In genomic region chr7:42831051-42831952, GRCh38 we compare ENCODE assay signal across 9 cellular contexts.
A peak's percentile ranks its signal among the peaks of the same experiment; 100 is the strongest.
DNase-seq lines count a peak whose midpoint lies in the region; ATAC-seq and TF ChIP-seq lines count a peak whose summit lies in the region.
"Had no signal": no experiment of that assay in that cellular context is flagged by ENCODE, and none has a peak within 500 bp of the region (broad histone marks: within the 10 kb centered on the region; RNA-seq: fewer than 3 reads in every experiment).

No MANE protein-coding gene starts in this region.

- no peak overlapping the region for H3K4me3 Mint-ChIP-seq in CD4-positive, alpha-beta T cell
- H3K4me3 Mint-ChIP-seq: naive B cell had no signal

- H3K4me1 Mint-ChIP-seq in CD4-positive, alpha-beta T cell (ENCODE audit: low read depth), result no peaks in the 10 kb centered on the region
- H3K4me1 Mint-ChIP-seq: naive B cell had no signal

- H3K36me3 Mint-ChIP-seq in CD4-positive, alpha-beta T cell (ENCODE audit: low read depth), result no peaks in the 10 kb centered on the region
- H3K36me3 Mint-ChIP-seq: naive B cell had no signal

- H3K27me3 Mint-ChIP-seq in CD4-positive, alpha-beta T cell, result peaks cover 30% of the 10 kb centered on the region

- H3K27ac Mint-ChIP-seq in CD4-positive, alpha-beta T cell, result no peak overlapping the region

- POLR2A ChIA-PET in CD4-positive, alpha-beta T cell (lab: Charles Lee), result no interaction called here

- H3K4me3 ChIP-seq in GM12865 (ENCODE audit: low read depth, low read length) (no peak overlapping the region), fibroblast of pulmonary artery (replicated peaks; ENCODE audit: low read depth, low read length) (no peak overlapping the region)

- ATAC-seq in HG03565 (IDR thresholded peaks at IDR 0.05; ENCODE audit: unreplicated experiment) (no peak), HG02970 (IDR thresholded peaks at IDR 0.05; ENCODE audit: low FRiP score, unreplicated experiment) (no peak), HG03108 (IDR thresholded peaks at IDR 0.05; ENCODE audit: unreplicated experiment) (no peak)
- ATAC-seq in CD4-positive, alpha-beta T cell (ENCODE audit: poor library complexity), result no peak

- no peaks in the 10 kb centered on the region for H3K9me3 Mint-ChIP-seq in CD4-positive, alpha-beta T cell
- H3K9me3 Mint-ChIP-seq: naive B cell had no signal

- H3K27ac ChIP-seq in CD4-positive, alpha-beta T cell (ENCODE audit: low read depth, low read length), result no peak overlapping the region

- no peaks in the 10 kb centered on the region for H3K27me3 ChIP-seq in CD4-positive, alpha-beta T cell (ENCODE audit: control insufficient read depth, insufficient read depth, low read length)

- H3K9me3 ChIP-seq in CD4-positive, alpha-beta T cell (ENCODE audit: control insufficient read depth, low read length), result no peaks in the 10 kb centered on the region

- peak; percentile 28 for TF ChIP-seq CTCF in GM12865 (IDR thresholded peaks at IDR 0.05; ENCODE audit: insufficient read depth, low read depth, low read length, missing control alignments)
- peak; percentile 84 for TF ChIP-seq CTCF in fibroblast of pulmonary artery (IDR thresholded peaks at IDR 0.05; ENCODE audit: low read length, missing control alignments)
- TF ChIP-seq CTCF in CD4-positive, alpha-beta T cell (IDR thresholded peaks at IDR 0.05), result no peak

- intact Hi-C loops in CD4-positive, alpha-beta T cell (cut with DNase I, micrococcal nuclease), result no loop called here

- DNase-seq in GM12865 (ENCODE audit: low read depth) (peak; percentile 4), RKO (ENCODE audit: low spot score) (peak; percentile 27), fibroblast of pulmonary artery (ENCODE audit: low read depth) (peak; percentile 62), occipital lobe (lab: John Stamatoyannopoulos, UW) (peak; percentile 18)
- DNase-seq in CD4-positive, alpha-beta T cell, result no peak
- DNase-seq: naive B cell had no signal

- CTCF ChIA-PET in CD4-positive, alpha-beta T cell (lab: Charles Lee), result no interaction called here

Comparison
In these comparisons a context has a peak if more than half of its experiments do, and no peak if none do; other contexts are left out.
1. DNase-seq: peak in GM12865 (single experiment), RKO (single experiment), fibroblast of pulmonary artery (single experiment) and occipital lobe (single experiment); none in CD4-positive, alpha-beta T cell (0 of 10).